ENCODE assay signal across 25 cellular contexts in the genomic region with DNA sequence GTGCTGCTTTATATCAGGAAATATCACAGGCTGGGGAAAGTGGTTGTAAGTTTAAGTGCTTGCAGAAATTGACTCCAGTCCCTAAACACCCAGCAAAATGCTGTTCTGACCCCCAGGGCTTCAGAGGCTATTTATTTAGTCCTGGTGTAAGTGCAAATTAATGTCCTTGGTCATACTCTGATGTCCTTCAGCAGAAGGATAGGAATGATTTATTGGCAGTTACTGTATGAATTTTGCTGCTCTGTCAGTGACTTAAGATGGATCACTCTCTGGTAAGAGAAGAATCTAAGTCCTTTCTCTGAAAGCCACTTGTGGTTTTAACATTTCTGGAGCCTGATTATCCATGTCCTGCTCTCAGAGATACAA. TPM values are rescaled to one million over a fixed set of nuclear protein-coding genes. Genes with fewer than 3 reads are reported as not detected.
DNase-seq lines count a peak whose midpoint lies in the region; ATAC-seq and TF ChIP-seq lines count a peak whose summit lies in the region.
"Had no signal": no experiment of that assay in that cellular context is flagged by ENCODE, and none has a peak within 500 bp of the region (broad histone marks: within the 10 kb centered on the region; RNA-seq: fewer than 3 reads in every experiment).

No MANE protein-coding gene starts in this region.

- H3K9me3 ChIP-seq in cardiac muscle cell (ENCODE audit: low read depth) (no peaks in the 10 kb centered on the region), psoas muscle (no peaks in the 10 kb centered on the region)
- H3K9me3 ChIP-seq: SJSA1, suprapubic skin, uterus had no signal

- H3K4me1 ChIP-seq in cardiac muscle cell (ENCODE audit: low read depth) (peaks cover 19% of the 10 kb centered on the region), psoas muscle (peaks cover 19% of the 10 kb centered on the region)
- H3K4me1 ChIP-seq: suprapubic skin, uterus had no signal

- ATAC-seq in Right ventricle myocardium inferior: no peak
- ATAC-seq in psoas muscle: peak; percentile 43 to 56 (median 44)
- ATAC-seq: activated CD8-positive, alpha-beta memory T cell treated with anti-CD3 and anti-CD28 coated beads, Interleukin-2, amount 10 ng/mL, durations not matched to agents 7 days and 5 days; activated naive CD4-positive, alpha-beta T cell treated with anti-CD3 and anti-CD28 coated beads, Interleukin-2, amount 50 U/mL, for 72 hours; naive thymus-derived CD4-positive, alpha-beta T cell; stimulated activated naive B cell treated with anti-CD40 and anti-IgM and Interleukin-4, amounts not matched to agents 10 μg/mL and 1 μg/mL and 100 μg/mL, for 72 hours had no signal

- H3K4me3 ChIP-seq in cardiac muscle cell (no peak overlapping the region), psoas muscle (no peak overlapping the region)
- H3K4me3 ChIP-seq: SJSA1, suprapubic skin, uterus had no signal

- H3K36me3 ChIP-seq in cardiac muscle cell (no peaks in the 10 kb centered on the region), psoas muscle (ENCODE audit: insufficient read depth in 1 of 2, low read depth in 1 of 2) (peaks cover 0 to 17% of the 10 kb centered on the region in 2 donors)
- H3K36me3 ChIP-seq: uterus had no signal

- no peaks in the 10 kb centered on the region for H3K27me3 ChIP-seq in cardiac muscle cell
- H3K27me3 ChIP-seq in psoas muscle (ENCODE audit: insufficient read depth in 3 of 3, low read length in 2 of 3): no peaks in the 10 kb centered on the region
- H3K27me3 ChIP-seq: SJSA1, suprapubic skin, uterus had no signal

- no peak for TF ChIP-seq CTCF in cardiac muscle cell (IDR thresholded peaks at IDR 0.05; ENCODE audit: low read depth, low read length)
- TF ChIP-seq CTCF in psoas muscle (IDR thresholded peaks at IDR 0.05): no peak
- no peak for TF ChIP-seq CTCF in GM10266 (IDR thresholded peaks at IDR 0.05; ENCODE audit: control insufficient read depth, insufficient read depth, low read depth, missing control alignments)

- peak overlapping the region; percentile 13 for H3K27ac ChIP-seq in cardiac muscle cell
- peak overlapping the region; percentile 10 for H3K27ac ChIP-seq in psoas muscle
- H3K27ac ChIP-seq: SJSA1, suprapubic skin, uterus had no signal

- DNase-seq in cardiac muscle cell (ENCODE audit: low read depth in 1 of 2, low spot score in 1 of 2) (no peak), Right ventricle myocardium inferior (ENCODE audit: missing footprints) (no peak), NCI-H1417 (lab: John Stamatoyannopoulos, UW) (peak; percentile 35 to 98 (median 78)), astrocyte of the hippocampus (ENCODE audit: low read depth, low spot score) (peak; percentile 13), psoas muscle (no peak), GM10266 (ENCODE audit: extremely low spot score) (no peak), NCI-H2171 (lab: John Stamatoyannopoulos, UW) (no peak), H4 (ENCODE audit: low spot score) (no peak)
- DNase-seq: activated CD4-positive, alpha-beta T cell treated with anti-CD3 and anti-CD28 coated beads for 48 hours; activated CD8-positive, alpha-beta memory T cell treated with anti-CD3 and anti-CD28 coated beads, Interleukin-2, amount 10 ng/mL, durations not matched to agents 7 days and 5 days; aorta; COR-L47; H9; kidney; mammary epithelial cell; naive thymus-derived CD4-positive, alpha-beta T cell; NCI-H1105 treated with DMSO at 0.1 percent for 48 hours; NCI-H524 treated with DMSO at 0.1 percent for 48 hours; stimulated activated CD4-positive, alpha-beta T cell treated with anti-CD3 and anti-CD28 coated beads, Interleukin-12 subunit alpha, Interleukin-12 subunit beta, amount 100 ng/mL, for 4 hours; stimulated activated CD4-positive, alpha-beta T cell treated with anti-CD3 and anti-CD28 coated beads, Interleukin-4, amount 100 ng/mL, for 24 hours; stimulated activated naive B cell treated with anti-CD40 and anti-IgM and Interleukin-4, amounts not matched to agents 10 μg/mL and 1 μg/mL and 100 μg/mL, for 72 hours; uterus had no signal

- intact Hi-C loops in Right ventricle myocardium inferior (cut with DNase I): no loop called here
- intact Hi-C loops in psoas muscle (cut with DNase I): no loop called here

RNA-seq across cellular contexts. Expression of a gene that starts 21.9 kb away (rescaled TPM):
- total RNA-seq in cardiac muscle cell (16.2 and 23.0 TPM in 2 replicates), Right ventricle myocardium inferior (60.1 TPM), psoas muscle (10 to 100 TPM; 33.4 to 55.2 (median 43.3) TPM)
- polyA plus RNA-seq in cardiac muscle cell (8.4 and 10.9 TPM in 2 replicates), psoas muscle (10 to 100 TPM; 22.5 to 52.6 (median 48.8) TPM)
- total RNA-seq in H4 (2014; rRNA removed; shearing (Covaris generic)): 27.5 and 28.3 TPM in 2 replicates

RNA-seq across cellular contexts. Expression of a gene that starts 34.2 kb away (rescaled TPM):
- 26.5 and 29.0 TPM in 2 replicates for total RNA-seq in cardiac muscle cell
- polyA plus RNA-seq in cardiac muscle cell: 21.4 and 29.5 TPM in 2 replicates
- 11.3 TPM for total RNA-seq in Right ventricle myocardium inferior
- 10 to 100 TPM; 16.5 to 36.0 (median 24.9) TPM for total RNA-seq in psoas muscle
- 10 to 100 TPM; 13.5 to 23.4 (median 16.2) TPM for polyA plus RNA-seq in psoas muscle
- total RNA-seq in H4 (2014; rRNA removed; shearing (Covaris generic)): 34.1 and 42.4 TPM in 2 replicates

Comparison
In these comparisons a context has a peak if more than half of its experiments do, and no peak if none do; other contexts are left out.
1. DNase-seq: peak in NCI-H1417 (3 of 3) and astrocyte of the hippocampus (single experiment); none in cardiac muscle cell (0 of 2), Right ventricle myocardium inferior (single experiment), psoas muscle (0 of 2), GM10266 (single experiment), NCI-H2171 (single experiment) and H4 (single experiment).